ENCODE assay signal across 1 cellular context in genomic region chr14:37246427-37246829, GRCh38.
TF ChIP-seq lines count a peak whose summit lies in the region.

No MANE protein-coding gene starts in this region.

TF ChIP-seq in IMR-90, 13 proteins besides CTCF, POLR2A, EP300 and RAD21 (continued from another document):
- TF ChIP-seq ELK1 (IDR thresholded peaks at IDR 0.05; ENCODE audit: borderline replicate concordance, low read depth, low read length), result no peak
- no peak for TF ChIP-seq MAZ (IDR thresholded peaks at IDR 0.05; ENCODE audit: borderline replicate concordance, low read depth, low read length)
- TF ChIP-seq FOS (IDR thresholded peaks at IDR 0.05; ENCODE audit: low read depth, low read length), result no peak
- peak; percentile 61 for TF ChIP-seq CEBPB (IDR thresholded peaks at IDR 0.05; ENCODE audit: low read depth, low read length)
